Comparison of ENCODE assay signal across 8 cellular contexts in the genomic region with DNA sequence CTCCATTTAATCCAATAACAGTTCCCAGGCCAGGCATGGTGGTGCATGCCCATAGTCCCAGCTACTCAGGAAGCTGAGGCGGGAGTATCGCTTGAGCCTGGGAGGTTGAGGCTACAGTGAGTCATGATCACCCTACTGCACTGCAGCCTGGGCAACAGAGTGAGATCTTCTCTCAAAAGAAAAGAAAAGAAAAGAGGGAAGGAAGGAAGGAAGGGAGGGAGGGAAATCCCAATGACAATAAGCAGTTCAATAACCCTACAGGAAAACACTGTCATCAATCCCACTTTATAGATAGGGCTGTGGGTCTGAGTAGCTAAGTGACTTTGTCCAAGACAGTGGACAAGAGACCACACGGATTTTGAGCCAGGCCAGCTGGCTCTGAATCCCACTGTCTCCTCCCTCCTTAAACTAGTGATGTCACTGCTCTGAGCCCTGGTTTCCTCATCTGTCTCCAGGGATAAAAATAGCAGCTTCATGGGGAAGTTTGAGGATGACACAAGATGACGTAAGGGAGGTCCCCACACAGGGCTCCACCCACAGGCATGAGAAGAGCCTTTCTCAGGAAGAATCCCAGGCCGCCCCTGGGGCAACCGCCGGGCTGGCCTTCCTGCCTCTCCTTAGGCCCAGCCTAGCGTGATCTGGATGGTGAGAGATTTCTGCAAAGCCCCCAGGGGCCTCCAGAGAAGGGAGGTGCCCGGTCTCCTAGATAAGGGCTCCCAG. TPM values are rescaled to one million over a fixed set of nuclear protein-coding genes. Genes with fewer than 3 reads are reported as not detected.
A peak's percentile ranks its signal among the peaks of the same experiment; 100 is the strongest.
DNase-seq lines count a peak whose midpoint lies in the region; ATAC-seq and TF ChIP-seq lines count a peak whose summit lies in the region.

No MANE protein-coding gene starts in this region.

- H3K9me3 ChIP-seq in mucosa of descending colon = no peaks in the 10 kb centered on the region

- TF ChIP-seq CTCF in mucosa of descending colon (IDR thresholded peaks at IDR 0.05) = no peak

- H3K4me3 ChIP-seq in mucosa of descending colon = no peak overlapping the region

- intact Hi-C loops in mucosa of descending colon (cut with DNase I, micrococcal nuclease) = no loop called here

- H3K36me3 ChIP-seq in mucosa of descending colon (ENCODE audit: low read depth) = no peaks in the 10 kb centered on the region

- DNase-seq in GDM1 (lab: John Stamatoyannopoulos, UW) (peak; percentile 28), NOMO-1 treated with DMSO at 0.1 percent for 48 hours (lab: John Stamatoyannopoulos, UW; ENCODE audit: unreplicated experiment) (peak; percentile 36), dermis microvascular lymphatic vessel endothelial cell (ENCODE audit: low read depth in 2 of 2) (peak; percentile 76 to 89), mucosa of descending colon (no peak), anterior cingulate cortex (lab: John Stamatoyannopoulos, UW) (no peak), NCI-H345 (lab: John Stamatoyannopoulos, UW) (no peak)

- ATAC-seq in mucosa of descending colon (peak; percentile 53), GM19351 (IDR thresholded peaks at IDR 0.05; ENCODE audit: unreplicated experiment) (no peak), HG03469 (IDR thresholded peaks at IDR 0.05; ENCODE audit: unreplicated experiment) (no peak)

- peaks cover 7% of the 10 kb centered on the region for H3K4me1 ChIP-seq in mucosa of descending colon (ENCODE audit: low read depth)

RNA-seq across cellular contexts. Expression of a gene that starts 7.2 kb away (rescaled TPM):
- total RNA-seq in dermis microvascular lymphatic vessel endothelial cell (36.7 and 47.4 TPM in 2 replicates), mucosa of descending colon (1 to 10 TPM; 1.4 to 7.4 (median 3.4) TPM)

RNA-seq across cellular contexts. Expression of a gene that starts 26.4 kb away (rescaled TPM):
- total RNA-seq in dermis microvascular lymphatic vessel endothelial cell (10.5 and 25.2 TPM in 2 replicates), mucosa of descending colon (10 to 100 TPM in 2 of 3 donors, 1 to 10 TPM in 1; 8.7 to 21.1 (median 13.1) TPM)

RNA-seq across cellular contexts. Expression of a gene that starts 34.8 kb away (rescaled TPM):
- total RNA-seq in dermis microvascular lymphatic vessel endothelial cell (53.7 and 80.9 TPM in 2 replicates), mucosa of descending colon (100 to 1,000 TPM in 2 of 3 donors, 10 to 100 TPM in 1; 97.5 to 124 (median 117) TPM)

RNA-seq across cellular contexts. Expression of a gene that starts 48.0 kb away (rescaled TPM):
- total RNA-seq in dermis microvascular lymphatic vessel endothelial cell (1.7 and 2.9 TPM in 2 replicates), mucosa of descending colon (10 to 100 TPM in 1 of 3 donors, 1 to 10 TPM in 2; 3.9 to 24.0 (median 4.5) TPM)

Comparison
In these comparisons a context has a peak if more than half of its experiments do, and no peak if none do; other contexts are left out.
1. DNase-seq: peak in GDM1 (single experiment), NOMO-1 treated with DMSO at 0.1 percent for 48 hours (single experiment) and dermis microvascular lymphatic vessel endothelial cell (2 of 2); none in mucosa of descending colon (0 of 3), anterior cingulate cortex (0 of 58) and NCI-H345 (single experiment).